ENCODE assay signal across 8 cellular contexts in the genomic region with DNA sequence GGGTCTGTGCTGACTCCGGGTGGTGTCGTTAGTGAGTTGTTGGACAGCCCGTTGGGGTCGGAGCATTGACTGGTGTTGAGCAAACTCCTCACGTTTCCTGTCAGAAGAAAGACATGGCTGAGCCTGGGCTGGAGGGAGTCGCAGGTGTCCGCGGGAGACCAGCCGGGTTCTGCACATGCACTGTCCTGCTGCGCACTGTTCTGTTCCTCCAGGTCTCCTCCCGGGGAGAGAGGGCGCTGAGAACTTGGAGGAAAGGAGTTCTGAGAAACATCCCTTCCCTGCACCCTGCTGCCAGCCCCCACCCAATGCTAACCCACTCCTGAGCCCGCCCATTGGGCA. TPM values are rescaled to one million over a fixed set of nuclear protein-coding genes. Genes with fewer than 3 reads are reported as not detected.
A peak's percentile ranks its signal among the peaks of the same experiment; 100 is the strongest.
DNase-seq lines count a peak whose midpoint lies in the region; ATAC-seq lines count a peak whose summit lies in the region.

No MANE protein-coding gene starts in this region.

- H3K4me3 Mint-ChIP-seq in activated naive CD8-positive, alpha-beta T cell treated with anti-CD3 and anti-CD28 coated beads, Interleukin-2, amount 50 U/mL, for 24 hours = peak overlapping the region; percentile 99

- peak overlapping the region; percentile 94 for H3K27ac ChIP-seq in subcutaneous abdominal adipose tissue (ENCODE audit: low read depth, low read length)

- H3K4me3 ChIP-seq in subcutaneous abdominal adipose tissue (ENCODE audit: low read depth in 1 of 5, low read length in 5 of 5) = peak overlapping the region; percentile 75 to 98 (median 96)

- ATAC-seq in activated naive CD8-positive, alpha-beta T cell treated with anti-CD3 and anti-CD28 coated beads, Interleukin-2, amount 50 U/mL, for 24 hours = no peak
- no peak for ATAC-seq in GM21786 (IDR thresholded peaks at IDR 0.05; ENCODE audit: unreplicated experiment)

- peaks cover 0 to 2% (median 0%) of the 10 kb centered on the region in 5 donors for H3K27me3 ChIP-seq in subcutaneous abdominal adipose tissue (ENCODE audit: control insufficient read depth in 5 of 5, insufficient read depth in 4 of 5, low read length in 5 of 5)

- peak overlapping the region in 1 of 5 donors; percentile 93 for H3K9ac ChIP-seq in subcutaneous abdominal adipose tissue (ENCODE audit: low read length in 5 of 5)

- peaks cover 37% of the 10 kb centered on the region for H3K4me1 Mint-ChIP-seq in activated naive CD8-positive, alpha-beta T cell treated with anti-CD3 and anti-CD28 coated beads, Interleukin-2, amount 50 U/mL, for 24 hours

- peaks cover 0 to 5% (median under 1%) of the 10 kb centered on the region in 5 donors for H3K36me3 ChIP-seq in subcutaneous abdominal adipose tissue (ENCODE audit: control insufficient read depth in 5 of 5, insufficient read depth in 5 of 5, low read length in 5 of 5)

- H3K27ac Mint-ChIP-seq in activated naive CD8-positive, alpha-beta T cell treated with anti-CD3 and anti-CD28 coated beads, Interleukin-2, amount 50 U/mL, for 24 hours = peak overlapping the region; percentile 99

- peaks cover 31% of the 10 kb centered on the region for H3K9me3 Mint-ChIP-seq in activated naive CD8-positive, alpha-beta T cell treated with anti-CD3 and anti-CD28 coated beads, Interleukin-2, amount 50 U/mL, for 24 hours

- peaks cover 0 to 13% (median 0%) of the 10 kb centered on the region in 5 donors for H3K9me3 ChIP-seq in subcutaneous abdominal adipose tissue (ENCODE audit: control insufficient read depth in 5 of 5, low read length in 5 of 5)

- peaks cover 69% of the 10 kb centered on the region for H3K36me3 Mint-ChIP-seq in activated naive CD8-positive, alpha-beta T cell treated with anti-CD3 and anti-CD28 coated beads, Interleukin-2, amount 50 U/mL, for 24 hours (ENCODE audit: low read depth)

- DNase-seq in NCI-H2081 (lab: John Stamatoyannopoulos, UW) = peak; percentile 14 to 34
- DNase-seq in NCI-H2081 treated with DMSO at 0.1 percent for 48 hours (lab: John Stamatoyannopoulos, UW) = no peak
- no peak for DNase-seq in activated naive CD8-positive, alpha-beta T cell treated with anti-CD3 and anti-CD28 coated beads, Interleukin-2, amount 50 U/mL, for 24 hours
- peak; percentile 54 for DNase-seq in islet precursor cell
- no peak for DNase-seq in NCI-H69 (lab: John Stamatoyannopoulos, UW)
- DNase-seq in mesenteric fat pad (ENCODE audit: low spot score) = no peak

- no peaks in the 10 kb centered on the region for H3K27me3 Mint-ChIP-seq in activated naive CD8-positive, alpha-beta T cell treated with anti-CD3 and anti-CD28 coated beads, Interleukin-2, amount 50 U/mL, for 24 hours

- peaks cover 5 to 31% (median 23%) of the 10 kb centered on the region in 5 donors for H3K4me1 ChIP-seq in subcutaneous abdominal adipose tissue (ENCODE audit: control insufficient read depth in 5 of 5, insufficient read depth in 5 of 5, low read length in 5 of 5)

RNA-seq across cellular contexts. Expression of gene ZNF141, which starts 1.1 kb away (rescaled TPM):
- total RNA-seq in mesenteric fat pad = 18.8 TPM

RNA-seq across cellular contexts. Expression of gene ZNF732, which starts 33.5 kb away (rescaled TPM):
- total RNA-seq in mesenteric fat pad = 0.16 TPM

Comparison
In these comparisons a context has a peak if more than half of its experiments do, and no peak if none do; other contexts are left out.
1. DNase-seq: peak in NCI-H2081 (2 of 2) and islet precursor cell (single experiment); none in NCI-H2081 treated with DMSO at 0.1 percent for 48 hours (single experiment), activated naive CD8-positive, alpha-beta T cell treated with anti-CD3 and anti-CD28 coated beads, Interleukin-2, amount 50 U/mL, for 24 hours (single experiment), NCI-H69 (single experiment) and mesenteric fat pad (single experiment).